ENCODE assay signal across 18 cellular contexts in genomic region chr1:243542726-243543415, GRCh38.
DNase-seq lines count a peak whose midpoint lies in the region; ATAC-seq and TF ChIP-seq lines count a peak whose summit lies in the region.
"Had no signal": no experiment of that assay in that cellular context is flagged by ENCODE, and none has a peak within 500 bp of the region (broad histone marks: within the 10 kb centered on the region; RNA-seq: fewer than 3 reads in every experiment).

No MANE protein-coding gene starts in this region.

- H3K36me3 Mint-ChIP-seq in natural killer cell (peaks cover 17% of the 10 kb centered on the region), endodermal cell (ENCODE audit: low read depth) (no peaks in the 10 kb centered on the region)
- H3K36me3 Mint-ChIP-seq in natural killer cell treated with Interleukin-12 subunit alpha and Interleukin-12 subunit beta and Interleukin-15 and Interleukin-18, amount 100 ng/mL, for 72 hours, result peaks cover 13% of the 10 kb centered on the region

- H3K9ac ChIP-seq in endodermal cell (ENCODE audit: extremely low read depth, low read length, poor library complexity, severe bottlenecking), result no peak overlapping the region

- intact Hi-C loops in natural killer cell (cut with micrococcal nuclease), result no loop called here

- no peaks in the 10 kb centered on the region for H3K4me1 ChIP-seq in endodermal cell (ENCODE audit: control insufficient read depth, insufficient read depth, low read length)

- no peak overlapping the region for H3K4me3 ChIP-seq in endodermal cell (ENCODE audit: low read length)

- H3K4me1 Mint-ChIP-seq in natural killer cell (peaks cover 15 to 16% of the 10 kb centered on the region in 2 donors), endodermal cell (no peaks in the 10 kb centered on the region)
- H3K4me1 Mint-ChIP-seq in natural killer cell treated with Interleukin-12 subunit alpha and Interleukin-12 subunit beta and Interleukin-15 and Interleukin-18, amount 100 ng/mL, for 72 hours (ENCODE audit: low read depth in 2 of 2), result no peaks in the 10 kb centered on the region
- H3K4me1 Mint-ChIP-seq: CD14-positive monocyte had no signal

- H3K27ac Mint-ChIP-seq in natural killer cell (peak overlapping the region in 1 of 2 donors; percentile 58), endodermal cell (no peak overlapping the region)
- H3K27ac Mint-ChIP-seq in natural killer cell treated with Interleukin-12 subunit alpha and Interleukin-12 subunit beta and Interleukin-15 and Interleukin-18, amount 100 ng/mL, for 72 hours, result no peak overlapping the region
- H3K27ac Mint-ChIP-seq: CD14-positive monocyte had no signal

- WGBS in endodermal cell (ENCODE audit: insufficient coverage in 1 of 2, insufficient read length in 1 of 2), 2 experiments, result 77 to 79% methylated on average over 6 to 7 of the region's 7 CpGs

- H3K27me3 Mint-ChIP-seq in natural killer cell (ENCODE audit: low read depth in 2 of 2) (no peaks in the 10 kb centered on the region), endodermal cell (ENCODE audit: insufficient read depth) (no peaks in the 10 kb centered on the region)
- H3K27me3 Mint-ChIP-seq in natural killer cell treated with Interleukin-12 subunit alpha and Interleukin-12 subunit beta and Interleukin-15 and Interleukin-18, amount 100 ng/mL, for 72 hours, result no peaks in the 10 kb centered on the region

- ATAC-seq in natural killer cell, result peak in 2 of 3 donors; percentile 35 to 38
- no peak for ATAC-seq in natural killer cell treated with Interleukin-12 subunit alpha and Interleukin-12 subunit beta and Interleukin-15 and Interleukin-18, amount 100 ng/mL, for 72 hours
- no peak for ATAC-seq in GM18868 (IDR thresholded peaks at IDR 0.05; ENCODE audit: unreplicated experiment)

- DNase-seq in natural killer cell (no peak), OCI-M1 (lab: John Stamatoyannopoulos, UW) (peak; percentile 11), endodermal cell (no peak), NCI-H1105 (lab: John Stamatoyannopoulos, UW) (no peak), NCI-H187 (lab: John Stamatoyannopoulos, UW) (no peak), NCI-H2171 (lab: John Stamatoyannopoulos, UW) (no peak)
- DNase-seq in natural killer cell treated with Interleukin-12 subunit alpha and Interleukin-12 subunit beta and Interleukin-15 and Interleukin-18, amount 100 ng/mL, for 72 hours (ENCODE audit: low spot score), result no peak
- DNase-seq: Calu3, DND-41, GF-D8, KBM-7, NCI-H1048, NCI-H1694, NCI-H510A, NCI-H82 had no signal

- peaks cover 1% of the 10 kb centered on the region for H3K36me3 ChIP-seq in endodermal cell (ENCODE audit: control insufficient read depth, insufficient read depth, low read length)

- H3K4me3 Mint-ChIP-seq in natural killer cell, result no peak overlapping the region
- H3K4me3 Mint-ChIP-seq in natural killer cell treated with Interleukin-12 subunit alpha and Interleukin-12 subunit beta and Interleukin-15 and Interleukin-18, amount 100 ng/mL, for 72 hours, result no peak overlapping the region
- H3K4me3 Mint-ChIP-seq in endodermal cell, result no peak overlapping the region
- H3K4me3 Mint-ChIP-seq: CD14-positive monocyte had no signal

- no peak overlapping the region for H3K27ac ChIP-seq in endodermal cell (ENCODE audit: low read depth, low read length)
- H3K27ac ChIP-seq: RWPE1 had no signal

- H3K9me3 ChIP-seq in endodermal cell (ENCODE audit: control insufficient read depth, low read length), result no peaks in the 10 kb centered on the region

- TF ChIP-seq CTCF in natural killer cell (IDR thresholded peaks at IDR 0.05) (no peak), endodermal cell (conservative IDR thresholded peaks at IDR 0.05) (peak; percentile 26)

- H3K27me3 ChIP-seq in endodermal cell (ENCODE audit: control insufficient read depth, insufficient read depth, low read length, poor library complexity, severe bottlenecking), result no peaks in the 10 kb centered on the region

- H3K9me3 Mint-ChIP-seq in natural killer cell, result no peaks in the 10 kb centered on the region
- H3K9me3 Mint-ChIP-seq in natural killer cell treated with Interleukin-12 subunit alpha and Interleukin-12 subunit beta and Interleukin-15 and Interleukin-18, amount 100 ng/mL, for 72 hours, result no peaks in the 10 kb centered on the region
- H3K9me3 Mint-ChIP-seq in endodermal cell, result no peaks in the 10 kb centered on the region

Comparison
In these comparisons a context has a peak if more than half of its experiments do, and no peak if none do; other contexts are left out.
1. ATAC-seq: peak in natural killer cell (2 of 3); none in natural killer cell treated with Interleukin-12 subunit alpha and Interleukin-12 subunit beta and Interleukin-15 and Interleukin-18, amount 100 ng/mL, for 72 hours (0 of 2) and GM18868 (single experiment).